ENCODE assay signal across 26 cellular contexts in the genomic region with DNA sequence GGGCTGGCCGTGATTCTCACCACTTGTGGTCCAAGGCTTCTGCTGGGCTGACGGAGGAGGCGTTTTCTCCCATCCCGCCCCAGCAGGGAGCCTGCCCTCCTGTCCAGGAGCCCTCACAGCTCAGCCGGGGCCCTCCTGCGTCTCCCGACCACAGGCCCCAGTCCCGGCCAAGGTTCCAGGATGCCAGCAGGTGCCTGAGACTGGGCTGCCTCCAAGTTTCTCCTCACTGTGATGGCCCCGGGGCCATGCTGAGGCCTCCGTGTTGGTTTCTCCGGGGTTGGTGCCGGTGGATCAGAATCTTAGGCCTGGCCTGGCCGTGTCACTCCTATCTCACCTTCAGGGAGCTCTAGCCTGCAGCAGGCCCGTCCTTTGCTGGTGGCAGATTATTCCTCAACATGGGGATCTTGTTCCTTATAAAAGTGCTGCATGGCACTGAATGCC. TPM values are rescaled to one million over a fixed set of nuclear protein-coding genes. Genes with fewer than 3 reads are reported as not detected.
"Had no signal": no experiment of that assay in that cellular context is flagged by ENCODE, and none has a peak within 500 bp of the region (broad histone marks: within the 10 kb centered on the region; RNA-seq: fewer than 3 reads in every experiment).

No MANE protein-coding gene starts in this region.

- H3K4me1 Mint-ChIP-seq: activated T-helper 17 cell treated with anti-CD3 and anti-CD28 coated beads, Interleukin-2, amount 50 U/mL, for 72 hours had no signal

- H3K36me3 ChIP-seq: ascending aorta had no signal

- H3K9me3 ChIP-seq: ascending aorta, body of pancreas had no signal

- H3K27ac Mint-ChIP-seq: activated B cell treated with CpG ODN at 0.5 μM for 24 hours; activated CD4-positive, alpha-beta memory T cell treated with anti-CD3 and anti-CD28 coated beads for 36 hours; activated CD4-positive, alpha-beta T cell treated with anti-CD3 and anti-CD28 coated beads, Interleukin-2, amount 10 ng/mL, durations not matched to agents 7 days and 5 days; activated naive CD4-positive, alpha-beta T cell treated with anti-CD3 and anti-CD28 coated beads, Interleukin-2, amount 50 U/mL, for 24 hours; activated T-helper 17 cell treated with anti-CD3 and anti-CD28 coated beads, Interleukin-2, amount 50 U/mL, for 72 hours; T-cell had no signal

- H3K27ac ChIP-seq: ascending aorta, body of pancreas had no signal

- H3K4me3 ChIP-seq: ascending aorta, body of pancreas, K562 had no signal

- H3K4me3 Mint-ChIP-seq: activated B cell treated with CpG ODN at 0.5 μM for 24 hours; activated CD4-positive, alpha-beta memory T cell treated with anti-CD3 and anti-CD28 coated beads for 36 hours; activated CD4-positive, alpha-beta T cell treated with anti-CD3 and anti-CD28 coated beads, Interleukin-2, amount 10 ng/mL, durations not matched to agents 7 days and 5 days; activated naive CD4-positive, alpha-beta T cell treated with anti-CD3 and anti-CD28 coated beads, Interleukin-2, amount 50 U/mL, for 24 hours; activated T-helper 17 cell treated with anti-CD3 and anti-CD28 coated beads, Interleukin-2, amount 50 U/mL, for 72 hours; central memory CD8-positive, alpha-beta T cell; T-cell had no signal

- H3K36me3 Mint-ChIP-seq: activated CD4-positive, alpha-beta memory T cell treated with anti-CD3 and anti-CD28 coated beads for 36 hours; activated naive CD4-positive, alpha-beta T cell treated with anti-CD3 and anti-CD28 coated beads, Interleukin-2, amount 50 U/mL, for 24 hours; T-cell had no signal

- DNase-seq: activated B cell treated with CpG ODN at 0.5 μM for 24 hours; activated CD4-positive, alpha-beta memory T cell treated with anti-CD3 and anti-CD28 coated beads for 36 hours; activated CD4-positive, alpha-beta T cell treated with anti-CD3 and anti-CD28 coated beads, Interleukin-2, amount 10 ng/mL, durations not matched to agents 7 days and 5 days; activated T-cell treated with anti-CD3 and anti-CD28 coated beads for 4 hours; activated T-cell treated with anti-CD3 and anti-CD28 coated beads, Interleukin-2, amount 50 U/mL, for 48 hours; body of pancreas; Karpas-422; MM.1S; NCI-H1105; NCI-H1436; NCI-H1694 treated with DMSO at 0.1 percent for 48 hours; NCI-H2029 treated with DMSO at 0.1 percent for 48 hours; NCI-H510A treated with DMSO at 0.1 percent for 48 hours; NCI-H69; PC-3; SIG-M5; T-helper 2 cell; T1000 had no signal

- H3K9me3 Mint-ChIP-seq: activated B cell treated with CpG ODN at 0.5 μM for 24 hours; activated CD4-positive, alpha-beta memory T cell treated with anti-CD3 and anti-CD28 coated beads for 36 hours; activated CD4-positive, alpha-beta T cell treated with anti-CD3 and anti-CD28 coated beads, Interleukin-2, amount 10 ng/mL, durations not matched to agents 7 days and 5 days; activated naive CD4-positive, alpha-beta T cell treated with anti-CD3 and anti-CD28 coated beads, Interleukin-2, amount 50 U/mL, for 24 hours; activated T-helper 17 cell treated with anti-CD3 and anti-CD28 coated beads, Interleukin-2, amount 50 U/mL, for 72 hours; central memory CD8-positive, alpha-beta T cell; T-cell had no signal

- ATAC-seq: activated T-helper 17 cell treated with anti-CD3 and anti-CD28 coated beads, Interleukin-2, amount 50 U/mL, for 72 hours; body of pancreas; K562; PC-3 had no signal

RNA-seq across cellular contexts. Expression of a gene that starts 5.9 kb away (rescaled TPM):
- total RNA-seq: activated B cell treated with CpG ODN at 0.5 μM for 24 hours; activated CD4-positive, alpha-beta memory T cell treated with anti-CD3 and anti-CD28 coated beads for 36 hours; activated CD4-positive, alpha-beta T cell treated with anti-CD3 and anti-CD28 coated beads, Interleukin-2, amount 10 ng/mL, durations not matched to agents 7 days and 5 days; activated CD8-positive, alpha-beta memory T cell treated with anti-CD3 and anti-CD28 coated beads for 36 hours; activated T-helper 17 cell treated with anti-CD3 and anti-CD28 coated beads, Interleukin-2, amount 50 U/mL, for 72 hours; ascending aorta; body of pancreas; bronchial epithelial cell; K562; PC-3; T-cell had no signal
